1 cellular context compared by ENCODE assay signal in the genomic region with DNA sequence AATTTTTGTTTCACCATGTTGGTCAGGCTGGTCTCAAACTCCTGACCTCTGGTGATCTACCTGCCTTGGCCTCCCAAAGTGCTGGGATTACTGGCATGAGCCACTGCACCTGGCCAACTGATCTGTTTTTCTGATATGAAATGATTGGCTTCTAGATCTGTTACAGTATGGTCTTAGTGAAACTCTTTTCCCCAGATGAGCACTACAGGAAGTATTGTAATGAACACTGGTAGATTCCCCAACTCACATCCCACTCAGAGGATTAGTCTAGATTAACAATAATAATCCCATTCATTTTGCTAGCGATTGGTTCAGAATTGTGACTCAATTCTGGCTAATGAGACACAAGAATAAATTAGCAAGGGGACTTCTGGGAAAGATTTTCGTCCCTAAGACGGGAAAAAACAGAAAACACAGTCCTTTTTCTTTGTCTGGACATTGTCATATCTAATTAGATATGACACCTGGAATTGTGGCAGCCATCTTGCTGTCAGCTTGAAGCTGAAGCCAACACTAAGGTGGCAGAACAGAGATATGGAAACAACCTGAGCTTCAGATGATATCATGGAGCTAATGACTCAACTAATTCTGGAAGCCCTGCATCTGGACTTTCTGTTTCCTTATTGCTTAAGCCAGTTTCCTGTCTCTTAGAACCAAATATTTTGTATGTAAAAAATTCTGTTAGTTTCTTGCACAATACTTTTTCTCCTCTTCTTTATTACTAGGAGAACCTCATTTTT.
TF ChIP-seq lines count a peak whose summit lies in the region.

No MANE protein-coding gene starts in this region.

TF ChIP-seq in H1, 55 proteins besides CTCF, POLR2A, EP300 and RAD21:
- TF ChIP-seq CTBP2 (IDR thresholded peaks at IDR 0.05; ENCODE audit: borderline replicate concordance, insufficient read depth, insufficient read length, low read length) (no peak), SP4 (IDR thresholded peaks at IDR 0.05; ENCODE audit: low read length) (no peak), GTF2F1 (IDR thresholded peaks at IDR 0.05; ENCODE audit: borderline replicate concordance, low read depth, low read length) (no peak), SP2 (IDR thresholded peaks at IDR 0.05; ENCODE audit: low read length) (no peak), CHD1 (IDR thresholded peaks at IDR 0.05; ENCODE audit: low read depth, low read length) (no peak), SAP30 (IDR thresholded peaks at IDR 0.05; ENCODE audit: insufficient read depth, insufficient replicate concordance, low read length) (no peak), NANOG (IDR thresholded peaks at IDR 0.05; ENCODE audit: insufficient read depth, low read depth, low read length, poor library complexity, severe bottlenecking) (no peak), RNF2 (IDR thresholded peaks at IDR 0.05; ENCODE audit: borderline replicate concordance, low read depth, low read length, missing control alignments, poor library complexity, severe bottlenecking) (no peak), CREB1 (IDR thresholded peaks at IDR 0.05) (no peak), CHD2 (IDR thresholded peaks at IDR 0.05; ENCODE audit: low read length) (no peak), CBX8 (IDR thresholded peaks at IDR 0.05; ENCODE audit: borderline replicate concordance, low read depth, low read length) (no peak), TCF12 (IDR thresholded peaks at IDR 0.05; ENCODE audit: low read depth, low read length) (no peak), SIRT6 (IDR thresholded peaks at IDR 0.05; ENCODE audit: low read length) (no peak), JUND (IDR thresholded peaks at IDR 0.05; ENCODE audit: low read length) (no peak), KDM4A (IDR thresholded peaks at IDR 0.05; ENCODE audit: low read depth, low read length, severe bottlenecking) (no peak), SUZ12 (IDR thresholded peaks at IDR 0.05; ENCODE audit: low read length) (no peak), KDM1A (IDR thresholded peaks at IDR 0.05; ENCODE audit: borderline replicate concordance, low read length) (no peak)
- TF ChIP-seq, protein P1, sequence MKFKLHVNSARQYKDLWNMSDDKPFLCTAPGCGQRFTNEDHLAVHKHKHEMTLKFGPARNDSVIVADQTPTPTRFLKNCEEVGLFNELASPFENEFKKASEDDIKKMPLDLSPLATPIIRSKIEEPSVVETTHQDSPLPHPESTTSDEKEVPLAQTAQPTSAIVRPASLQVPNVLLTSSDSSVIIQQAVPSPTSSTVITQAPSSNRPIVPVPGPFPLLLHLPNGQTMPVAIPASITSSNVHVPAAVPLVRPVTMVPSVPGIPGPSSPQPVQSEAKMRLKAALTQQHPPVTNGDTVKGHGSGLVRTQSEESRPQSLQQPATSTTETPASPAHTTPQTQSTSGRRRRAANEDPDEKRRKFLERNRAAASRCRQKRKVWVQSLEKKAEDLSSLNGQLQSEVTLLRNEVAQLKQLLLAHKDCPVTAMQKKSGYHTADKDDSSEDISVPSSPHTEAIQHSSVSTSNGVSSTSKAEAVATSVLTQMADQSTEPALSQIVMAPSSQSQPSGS (IDR thresholded peaks at IDR 0.05; ENCODE audit: low read length), result no peak
- TF ChIP-seq, protein P2, sequence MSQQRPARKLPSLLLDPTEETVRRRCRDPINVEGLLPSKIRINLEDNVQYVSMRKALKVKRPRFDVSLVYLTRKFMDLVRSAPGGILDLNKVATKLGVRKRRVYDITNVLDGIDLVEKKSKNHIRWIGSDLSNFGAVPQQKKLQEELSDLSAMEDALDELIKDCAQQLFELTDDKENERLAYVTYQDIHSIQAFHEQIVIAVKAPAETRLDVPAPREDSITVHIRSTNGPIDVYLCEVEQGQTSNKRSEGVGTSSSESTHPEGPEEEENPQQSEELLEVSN (IDR thresholded peaks at IDR 0.05), result no peak
- TF ChIP-seq, protein P3, sequence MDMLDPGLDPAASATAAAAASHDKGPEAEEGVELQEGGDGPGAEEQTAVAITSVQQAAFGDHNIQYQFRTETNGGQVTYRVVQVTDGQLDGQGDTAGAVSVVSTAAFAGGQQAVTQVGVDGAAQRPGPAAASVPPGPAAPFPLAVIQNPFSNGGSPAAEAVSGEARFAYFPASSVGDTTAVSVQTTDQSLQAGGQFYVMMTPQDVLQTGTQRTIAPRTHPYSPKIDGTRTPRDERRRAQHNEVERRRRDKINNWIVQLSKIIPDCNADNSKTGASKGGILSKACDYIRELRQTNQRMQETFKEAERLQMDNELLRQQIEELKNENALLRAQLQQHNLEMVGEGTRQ (IDR thresholded peaks at IDR 0.05; ENCODE audit: low read length), result no peak
